ENCODE assay signal across 15 cellular contexts in genomic region chr17:5527647-5528250, GRCh38. TPM values are rescaled to one million over a fixed set of nuclear protein-coding genes. Genes with fewer than 3 reads are reported as not detected.
A peak's percentile ranks its signal among the peaks of the same experiment; 100 is the strongest.
DNase-seq lines count a peak whose midpoint lies in the region; ATAC-seq and TF ChIP-seq lines count a peak whose summit lies in the region.
"Had no signal": no experiment of that assay in that cellular context is flagged by ENCODE, and none has a peak within 500 bp of the region (broad histone marks: within the 10 kb centered on the region; RNA-seq: fewer than 3 reads in every experiment).

No MANE protein-coding gene starts in this region.

- no peaks in the 10 kb centered on the region for H3K36me3 ChIP-seq in endodermal cell (ENCODE audit: control insufficient read depth, insufficient read depth, low read length)
- H3K36me3 ChIP-seq in uterus: no peaks in the 10 kb centered on the region

- H3K27ac ChIP-seq in endodermal cell (ENCODE audit: low read depth, low read length) (peak overlapping the region; percentile 99), uterus (peak overlapping the region; percentile 44 to 76)

- H3K4me3 ChIP-seq in endodermal cell (ENCODE audit: low read length): no peak overlapping the region
- no peak overlapping the region for H3K4me3 ChIP-seq in uterus
- H3K4me3 ChIP-seq: tibial nerve had no signal

- H3K36me3 Mint-ChIP-seq in endodermal cell (ENCODE audit: low read depth): no peaks in the 10 kb centered on the region
- H3K36me3 Mint-ChIP-seq in neural crest cell (ENCODE audit: low read depth): no peaks in the 10 kb centered on the region

- peak; percentile 67 for DNase-seq in cardiac septum (ENCODE audit: low spot score)
- DNase-seq in left cardiac atrium: no peak
- DNase-seq in endodermal cell: no peak
- DNase-seq in neural crest cell (ENCODE audit: low read depth, low spot score): no peak
- no peak for DNase-seq in uterus
- no peak for DNase-seq in hepatic stellate cell (ENCODE audit: low spot score)
- DNase-seq in retina: no peak
- DNase-seq: activated CD4-positive, alpha-beta T cell treated with anti-CD3 and anti-CD28 coated beads, Interleukin-2, amount 10 ng/mL, durations not matched to agents 7 days and 5 days; activated gamma-delta T cell; Calu3; NCI-H1048; OCI-M1; small intestine had no signal

- H3K4me3 Mint-ChIP-seq in endodermal cell (no peak overlapping the region), neural crest cell (no peak overlapping the region)
- H3K4me3 Mint-ChIP-seq: activated CD4-positive, alpha-beta T cell treated with anti-CD3 and anti-CD28 coated beads, Interleukin-2, amount 10 ng/mL, durations not matched to agents 7 days and 5 days had no signal

- H3K4me1 ChIP-seq in endodermal cell (ENCODE audit: control insufficient read depth, insufficient read depth, low read length): no peaks in the 10 kb centered on the region
- H3K4me1 ChIP-seq in uterus: no peaks in the 10 kb centered on the region

- ATAC-seq in left cardiac atrium: no peak
- no peak for ATAC-seq in GM21786 (IDR thresholded peaks at IDR 0.05; ENCODE audit: unreplicated experiment)

- no peaks in the 10 kb centered on the region for H3K27me3 ChIP-seq in endodermal cell (ENCODE audit: control insufficient read depth, insufficient read depth, low read length, poor library complexity, severe bottlenecking)
- no peaks in the 10 kb centered on the region for H3K27me3 ChIP-seq in uterus
- H3K27me3 ChIP-seq: tibial nerve had no signal

- H3K27me3 Mint-ChIP-seq in endodermal cell (ENCODE audit: insufficient read depth) (peaks cover 3% of the 10 kb centered on the region), neural crest cell (ENCODE audit: low read depth) (no peaks in the 10 kb centered on the region)
- H3K27me3 Mint-ChIP-seq: activated CD4-positive, alpha-beta T cell treated with anti-CD3 and anti-CD28 coated beads, Interleukin-2, amount 10 ng/mL, durations not matched to agents 7 days and 5 days had no signal

- no peak overlapping the region for H3K9ac ChIP-seq in endodermal cell (ENCODE audit: extremely low read depth, low read length, poor library complexity, severe bottlenecking)

- TF ChIP-seq CTCF in endodermal cell (conservative IDR thresholded peaks at IDR 0.05) (no peak), neural crest cell (conservative IDR thresholded peaks at IDR 0.05) (no peak), uterus (IDR thresholded peaks at IDR 0.05) (no peak)

- H3K4me1 Mint-ChIP-seq in endodermal cell (no peaks in the 10 kb centered on the region), neural crest cell (peaks cover 31% of the 10 kb centered on the region)

- H3K9me3 Mint-ChIP-seq in endodermal cell (no peaks in the 10 kb centered on the region), neural crest cell (no peaks in the 10 kb centered on the region)
- H3K9me3 Mint-ChIP-seq: activated CD4-positive, alpha-beta T cell treated with anti-CD3 and anti-CD28 coated beads, Interleukin-2, amount 10 ng/mL, durations not matched to agents 7 days and 5 days had no signal

- no peak overlapping the region for H3K27ac Mint-ChIP-seq in endodermal cell
- peak overlapping the region; percentile 92 for H3K27ac Mint-ChIP-seq in neural crest cell (ENCODE audit: unreplicated experiment)

- WGBS in endodermal cell (ENCODE audit: insufficient coverage in 1 of 2, insufficient read length in 1 of 2), 2 experiments: 85 to 100% methylated on average over 4 to 8 of the region's 8 CpGs

- no peaks in the 10 kb centered on the region for H3K9me3 ChIP-seq in endodermal cell (ENCODE audit: control insufficient read depth, low read length)
- no peaks in the 10 kb centered on the region for H3K9me3 ChIP-seq in uterus
- H3K9me3 ChIP-seq: tibial nerve had no signal

- no peak for TF ChIP-seq POLR2A in uterus (IDR thresholded peaks at IDR 0.05)

- intact Hi-C loops in cardiac septum (cut with DNase I) (no loop called here), left cardiac atrium (cut with DNase I) (no loop called here), uterus (cut with DNase I; ENCODE audit: low total_unique reads) (no loop called here)

RNA-seq across cellular contexts. Expression of gene MIS12, which starts 41.4 kb away (rescaled TPM):
- 12.5 TPM for total RNA-seq in cardiac septum
- 10 to 100 TPM; 11.0 to 12.1 TPM for total RNA-seq in left cardiac atrium
- total RNA-seq in endodermal cell: 10 to 100 TPM; 27.1 to 28.9 TPM
- 34.3 TPM for polyA plus RNA-seq in endodermal cell (2013, experiment 1 of 2)
- polyA plus RNA-seq in endodermal cell (2013, experiment 2 of 2): 31.9 TPM
- total RNA-seq in neural crest cell: 33.9 and 35.6 TPM in 2 replicates
- total RNA-seq in uterus: 10 to 100 TPM in 2 of 4 donors, 1 to 10 TPM in 2; 5.6 to 39.2 (median 13.4) TPM

RNA-seq across cellular contexts. Expression of gene DERL2, which starts 41.8 kb away (rescaled TPM):
- total RNA-seq in cardiac septum (32.8 TPM), left cardiac atrium (10 to 100 TPM; 32.9 to 40.5 TPM), endodermal cell (10 to 100 TPM; 68.0 to 75.1 TPM), neural crest cell (71.5 and 74.6 TPM in 2 replicates), uterus (10 to 100 TPM; 10.2 to 61.4 (median 47.0) TPM)
- 57.8 TPM for polyA plus RNA-seq in endodermal cell (2013, experiment 1 of 2)
- polyA plus RNA-seq in endodermal cell (2013, experiment 2 of 2): 52.0 TPM

RNA-seq across cellular contexts. Expression of gene NLRP1, which starts 56.6 kb away (rescaled TPM):
- total RNA-seq in cardiac septum (11.7 TPM), left cardiac atrium (10 to 100 TPM; 10.4 to 10.5 TPM), endodermal cell (1 to 10 TPM; 3.6 to 5.4 TPM), neural crest cell (49.3 and 55.4 TPM in 2 replicates), uterus (10 to 100 TPM; 13.8 to 78.3 (median 47.0) TPM)
- polyA plus RNA-seq in endodermal cell (2013, experiment 1 of 2): 141 TPM
- 156 TPM for polyA plus RNA-seq in endodermal cell (2013, experiment 2 of 2)

RNA-seq across cellular contexts. Expression of gene DHX33, which starts 59.0 kb away (rescaled TPM):
- total RNA-seq in cardiac septum (6.3 TPM), left cardiac atrium (1 to 10 TPM; 5.2 to 9.3 TPM), endodermal cell (10 to 100 TPM; 35.0 TPM), neural crest cell (35.3 and 37.5 TPM in 2 replicates), uterus (10 to 100 TPM in 2 of 4 donors, 1 to 10 TPM in 2; 7.4 to 15.7 (median 11.4) TPM)
- polyA plus RNA-seq in endodermal cell (2013, experiment 1 of 2): 21.9 TPM
- 19.7 TPM for polyA plus RNA-seq in endodermal cell (2013, experiment 2 of 2)
